ENCODE assay signal across 8 cellular contexts in the genomic region with DNA sequence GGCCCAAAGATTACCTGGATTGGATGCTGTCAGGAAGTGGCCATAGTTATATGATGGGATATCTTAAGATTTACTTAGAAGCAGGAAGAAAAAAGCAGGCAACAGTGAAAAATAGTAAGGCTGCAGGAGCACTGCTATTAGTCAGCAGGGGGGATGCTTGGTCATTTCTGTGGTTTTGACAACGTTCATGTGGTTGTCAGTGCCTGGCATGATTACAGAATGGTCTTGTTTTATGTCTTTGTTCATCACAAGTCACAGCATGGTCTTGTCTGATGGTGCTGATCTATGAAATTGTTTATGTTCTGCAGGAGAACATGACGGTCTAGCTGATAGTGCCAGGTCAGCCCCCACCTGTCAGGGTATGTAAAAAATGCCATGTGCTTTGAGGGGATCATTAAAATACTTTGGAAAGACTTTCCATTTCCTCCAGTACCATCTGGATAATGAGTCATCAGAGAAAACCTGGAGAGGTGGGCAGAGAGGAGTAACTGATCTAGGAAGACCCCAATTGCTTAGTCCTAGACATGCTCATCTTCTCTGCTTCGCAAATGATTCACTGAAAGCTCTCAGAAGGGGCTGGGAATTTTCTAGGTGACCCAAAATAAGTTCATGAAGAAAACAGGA. TPM values are rescaled to one million over a fixed set of nuclear protein-coding genes. Genes with fewer than 3 reads are reported as not detected.
DNase-seq lines count a peak whose midpoint lies in the region; ATAC-seq and TF ChIP-seq lines count a peak whose summit lies in the region.

No MANE protein-coding gene starts in this region.

- CTCF ChIA-PET in HCT116 (lab: Charles Lee), result no interaction called here

- peak overlapping the region; percentile 1; the same call in 1 of the 2 replicates for H3K4me2 ChIP-seq in HCT116 (ENCODE audit: low read length)

- intact Hi-C loops in HCT116 (cut with micrococcal nuclease) (no loop called here), right cardiac atrium (cut with DNase I) (no loop called here)

- DNase-seq in GM12864 (ENCODE audit: low read depth) (peak; percentile 5), HCT116 (ENCODE audit: low read depth, low spot score) (no peak), RWPE2 (ENCODE audit: low spot score) (no peak), iris pigment epithelial cell (ENCODE audit: low read depth) (peak; percentile 94), occipital lobe (lab: John Stamatoyannopoulos, UW) (no peak), right cardiac atrium (no peak), substantia nigra (lab: John Stamatoyannopoulos, UW) (no peak), NCI-H2196 (lab: John Stamatoyannopoulos, UW; ENCODE audit: unreplicated experiment) (no peak)

- no TSS peak for BruUV-seq in HCT116 (replicated peaks; lab: Mats Ljungman, UMichigan)

- H3K79me2 ChIP-seq in HCT116 (ENCODE audit: insufficient read depth, low read length), result no peaks in the 10 kb centered on the region

- RAD21 ChIA-PET in HCT116 (lab: Charles Lee; ENCODE audit: low non-redundant PET in 1 of 2, low total read pairs in 2 of 2, uncharacterized antibody in 2 of 2, unreplicated experiment in 2 of 2), result no interaction called here

- no peak overlapping the region for H3K9ac ChIP-seq in HCT116 (ENCODE audit: low read length)

- 57% methylated on average over 3 of the region's 3 CpGs for WGBS in right cardiac atrium

- H3K4me1 ChIP-seq in HCT116 (ENCODE audit: control insufficient read depth in 1 of 2, insufficient read depth in 2 of 2, low read length in 2 of 2) (peaks cover 0 to 14% of the 10 kb centered on the region in 2 experiments; a peak in 2 of 4 replicates), RWPE2 (ENCODE audit: insufficient read depth, poor library complexity, severe bottlenecking) (no peaks in the 10 kb centered on the region), right cardiac atrium (ENCODE audit: control insufficient read depth, insufficient read depth, low read length) (no peaks in the 10 kb centered on the region)

- H3K9me3 ChIP-seq in HCT116 (ENCODE audit: control insufficient read depth in 1 of 2, insufficient read depth in 1 of 2, low read depth in 1 of 2, low read length in 2 of 2) (no peaks in the 10 kb centered on the region), RWPE2 (ENCODE audit: severe bottlenecking) (no peaks in the 10 kb centered on the region), right cardiac atrium (ENCODE audit: control insufficient read depth, low read length) (no peaks in the 10 kb centered on the region)

- TF ChIP-seq POLR2A in HCT116 (IDR thresholded peaks at IDR 0.05; ENCODE audit: borderline replicate concordance, extremely low read depth, insufficient read depth, insufficient read length), result no peak

- no peaks in the 10 kb centered on the region for H4K20me1 ChIP-seq in HCT116 (ENCODE audit: insufficient read depth)

- H3K27me3 ChIP-seq in HCT116 (ENCODE audit: insufficient read depth, low read length) (no peaks in the 10 kb centered on the region), RWPE2 (ENCODE audit: insufficient read depth, poor library complexity, severe bottlenecking) (no peaks in the 10 kb centered on the region), right cardiac atrium (ENCODE audit: control insufficient read depth, insufficient read depth) (no peaks in the 10 kb centered on the region)

- no peak for TF ChIP-seq CTCF in GM12864 (IDR thresholded peaks at IDR 0.05; ENCODE audit: low read depth, low read length, missing control alignments)
- no peak for TF ChIP-seq CTCF in HCT116 (IDR thresholded peaks at IDR 0.05 in 2 of 3, conservative IDR thresholded peaks at IDR 0.05 in 1 of 3; ENCODE audit: borderline replicate concordance in 1 of 3, insufficient read depth in 1 of 3, low read depth in 2 of 3, low read length in 2 of 3)
- no peak for TF ChIP-seq CTCF in RWPE2 (IDR thresholded peaks at IDR 0.05; ENCODE audit: poor library complexity, severe bottlenecking)

- ATAC-seq in HCT116, result peak; percentile 54
- peak; percentile 62; the same call in 2 of the 3 replicates for ATAC-seq in RWPE2 (ENCODE audit: low read depth)
- no peak for ATAC-seq in right cardiac atrium

- H3K27ac ChIP-seq in HCT116 (ENCODE audit: low read depth, low read length), result no peak overlapping the region
- H3K27ac ChIP-seq in RWPE2 (ENCODE audit: poor library complexity, severe bottlenecking), result no peak overlapping the region
- no peak overlapping the region for H3K27ac ChIP-seq in right cardiac atrium (ENCODE audit: low read length)
- H3K27ac ChIP-seq in substantia nigra (ENCODE audit: low read depth, low read length, poor library complexity, severe bottlenecking), result no peak overlapping the region

- no peak for TF ChIP-seq RAD21 in HCT116 (IDR thresholded peaks at IDR 0.05; ENCODE audit: low read depth)

- H3K4me3 ChIP-seq in GM12864 (ENCODE audit: low read depth, low read length), result no peak overlapping the region
- H3K4me3 ChIP-seq in HCT116 (replicated peaks in 1 of 2; ENCODE audit: low read depth in 1 of 2, low read length in 2 of 2), result no peak overlapping the region
- no peak overlapping the region for H3K4me3 ChIP-seq in RWPE2 (ENCODE audit: severe bottlenecking)
- no peak overlapping the region for H3K4me3 ChIP-seq in right cardiac atrium (ENCODE audit: low read length)

- H3K36me3 ChIP-seq in HCT116 (ENCODE audit: control insufficient read depth in 1 of 2, insufficient read depth in 2 of 2, low read length in 2 of 2) (no peaks in the 10 kb centered on the region), RWPE2 (ENCODE audit: low read depth) (no peaks in the 10 kb centered on the region)

- H3K9me2 ChIP-seq in HCT116 (ENCODE audit: insufficient read depth), result no peaks in the 10 kb centered on the region

- no peak overlapping the region for H2AFZ ChIP-seq in HCT116 (ENCODE audit: low read depth, low read length, poor library complexity, severe bottlenecking)

- POLR2A ChIA-PET in HCT116 (lab: Charles Lee), result no interaction called here

TF ChIP-seq in HCT116, 20 proteins besides CTCF, POLR2A, EP300 and RAD21:
- TF ChIP-seq ELF1 (IDR thresholded peaks at IDR 0.05; ENCODE audit: borderline replicate concordance, low read depth) (no peak), EZH2 (IDR thresholded peaks at IDR 0.05) (no peak), EZH2phosphoT487 (IDR thresholded peaks at IDR 0.05; ENCODE audit: borderline replicate concordance) (no peak), EGR1 (IDR thresholded peaks at IDR 0.05; ENCODE audit: low read depth) (no peak)
TF ChIP-seq in HCT116: peak in this region for 0.

RNA-seq across cellular contexts. Expression of gene PLGRKT, which starts 48.5 kb away (rescaled TPM):
- total RNA-seq in HCT116 (2021; ENCODE audit: unreplicated experiment) (23.8 TPM), occipital lobe (25.1 TPM), right cardiac atrium (10 to 100 TPM; 31.5 to 40.3 (median 34.1) TPM)
- 9.9 and 11.0 TPM in 2 replicates for polyA plus RNA-seq in HCT116 (2012)
- 44.5 TPM for polyA plus RNA-seq in right cardiac atrium

RNA-seq across cellular contexts. Expression of gene RLN1, which starts 49.5 kb away (rescaled TPM):
- total RNA-seq in HCT116 (2021; ENCODE audit: unreplicated experiment) (not detected), occipital lobe (0.62 TPM), right cardiac atrium (under 1 TPM in 1 of 4 donors, not detected in 3; 0.32 TPM)
- not detected in 2 replicates for polyA plus RNA-seq in HCT116 (2012)
- 0.16 TPM for polyA plus RNA-seq in right cardiac atrium

Comparison
In these comparisons a context has a peak if more than half of its experiments do, and no peak if none do; other contexts are left out.
1. DNase-seq: peak in GM12864 (single experiment) and iris pigment epithelial cell (single experiment); none in HCT116 (single experiment), RWPE2 (single experiment), occipital lobe (single experiment), right cardiac atrium (0 of 3), substantia nigra (0 of 49) and NCI-H2196 (single experiment).
2. ATAC-seq: peak in HCT116 (single experiment) and RWPE2 (single experiment); none in right cardiac atrium (0 of 2).